Comparison of ENCODE assay signal across 8 cellular contexts in the genomic region with DNA sequence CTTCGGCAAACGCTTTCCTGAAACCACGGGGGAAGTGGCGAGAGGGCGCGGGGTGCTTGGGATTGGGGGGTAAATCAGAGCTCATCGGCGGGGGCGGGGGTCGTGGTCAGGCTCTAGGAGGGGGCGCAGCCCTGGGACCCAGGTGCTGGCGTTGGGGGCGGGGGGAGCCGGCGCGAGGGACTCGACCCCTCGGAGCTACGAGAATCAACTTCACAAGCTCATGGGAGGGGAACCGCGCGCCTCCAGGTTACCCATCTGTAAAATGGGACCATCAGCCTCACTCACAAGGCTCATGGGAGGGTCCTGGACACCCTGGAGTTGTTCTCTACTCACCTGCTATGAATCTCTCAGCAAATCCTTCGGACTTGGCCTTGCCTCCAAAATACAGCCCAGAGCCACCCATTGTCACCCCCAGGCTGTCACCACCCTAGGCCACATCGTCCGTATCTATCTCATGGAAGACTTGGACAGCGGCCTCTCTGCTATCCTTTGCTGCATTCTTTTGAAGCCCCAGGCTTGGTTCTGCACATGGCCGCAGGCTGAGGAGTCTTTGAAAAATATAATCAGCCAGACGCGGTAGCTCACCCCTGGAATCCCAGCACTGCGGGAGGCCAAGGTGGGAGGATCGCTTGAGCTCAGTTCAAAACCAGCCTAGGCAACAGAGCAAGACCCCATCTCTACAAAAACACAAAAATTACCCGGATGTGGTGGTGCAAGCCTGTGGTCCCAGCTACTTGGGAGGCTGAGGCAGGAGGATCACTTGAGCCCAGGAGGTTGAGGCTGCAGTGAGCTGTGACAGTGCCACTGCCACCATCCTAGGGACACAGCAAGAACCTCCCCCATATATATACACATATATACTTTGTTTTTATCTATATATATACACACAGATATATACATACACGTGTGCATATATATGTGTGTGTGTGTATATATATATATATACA. TPM values are rescaled to one million over a fixed set of nuclear protein-coding genes. Genes with fewer than 3 reads are reported as not detected.
A peak's percentile ranks its signal among the peaks of the same experiment; 100 is the strongest.
DNase-seq lines count a peak whose midpoint lies in the region; ATAC-seq and FAIRE-seq lines count a peak whose summit lies in the region.

No MANE protein-coding gene starts in this region.

- H3K27ac Mint-ChIP-seq in activated T-helper 1 cell treated with anti-CD3 and anti-CD28 coated beads, Interleukin-12 subunit alpha, Interleukin-12 subunit beta, Interleukin-2, Interleukin-4 antibody, amounts not matched to agents 30 ng/mL and 10 ng/mL and 1 ng/mL, durations not matched to agents 14 hours and 24 hours and 36 hours: peak overlapping the region; percentile 92
- H3K27ac Mint-ChIP-seq in stimulated activated effector memory CD8-positive, alpha-beta T cell treated with anti-CD3 and anti-CD28 coated beads, Interleukin-12 subunit alpha, Interleukin-12 subunit beta, amount 100 ng/mL, for 72 hours: peak overlapping the region; percentile 99

- no CpG with 5 or more reads among the region's 33 CpGs for WGBS in iPS DF 6.9 (ENCODE audit: insufficient coverage, insufficient read length)

- H3K36me3 ChIP-seq in HUES6 (ENCODE audit: control insufficient read depth, insufficient read depth, low read length) (peaks cover 21% of the 10 kb centered on the region), iPS DF 6.9 (ENCODE audit: control insufficient read depth, insufficient read depth, low read length) (no peaks in the 10 kb centered on the region)

- peaks cover 27% of the 10 kb centered on the region for H3K36me3 Mint-ChIP-seq in activated T-helper 1 cell treated with anti-CD3 and anti-CD28 coated beads, Interleukin-12 subunit alpha, Interleukin-12 subunit beta, Interleukin-2, Interleukin-4 antibody, amounts not matched to agents 30 ng/mL and 10 ng/mL and 1 ng/mL, durations not matched to agents 14 hours and 24 hours and 36 hours (ENCODE audit: low read depth)
- H3K36me3 Mint-ChIP-seq in stimulated activated effector memory CD8-positive, alpha-beta T cell treated with anti-CD3 and anti-CD28 coated beads, Interleukin-12 subunit alpha, Interleukin-12 subunit beta, amount 100 ng/mL, for 72 hours: peaks cover 50% of the 10 kb centered on the region

- H3K27ac ChIP-seq in HUES6 (ENCODE audit: low read depth, low read length) (peak overlapping the region; percentile 96; the same call in 1 of the 2 replicates), iPS DF 6.9 (ENCODE audit: low read length) (no peak overlapping the region)

- no peaks in the 10 kb centered on the region for H3K9me3 Mint-ChIP-seq in activated T-helper 1 cell treated with anti-CD3 and anti-CD28 coated beads, Interleukin-12 subunit alpha, Interleukin-12 subunit beta, Interleukin-2, Interleukin-4 antibody, amounts not matched to agents 30 ng/mL and 10 ng/mL and 1 ng/mL, durations not matched to agents 14 hours and 24 hours and 36 hours
- no peaks in the 10 kb centered on the region for H3K9me3 Mint-ChIP-seq in stimulated activated effector memory CD8-positive, alpha-beta T cell treated with anti-CD3 and anti-CD28 coated beads, Interleukin-12 subunit alpha, Interleukin-12 subunit beta, amount 100 ng/mL, for 72 hours

- DNase-seq in activated T-helper 1 cell treated with anti-CD3 and anti-CD28 coated beads, Interleukin-12 subunit alpha, Interleukin-12 subunit beta, Interleukin-2, Interleukin-4 antibody, amounts not matched to agents 30 ng/mL and 10 ng/mL and 1 ng/mL, durations not matched to agents 14 hours and 24 hours and 36 hours (ENCODE audit: low spot score): no peak
- DNase-seq in iPS DF 6.9 (ENCODE audit: low read depth, low spot score) (no peak), frontal cortex (ENCODE audit: low spot score in 2 of 2) (no peak), Kasumi-1 (lab: John Stamatoyannopoulos, UW) (no peak), iPS-NIHi11 (ENCODE audit: low spot score) (no peak), hippocampal formation (lab: John Stamatoyannopoulos, UW) (no peak)
- DNase-seq in stimulated activated effector memory CD8-positive, alpha-beta T cell treated with anti-CD3 and anti-CD28 coated beads, Interleukin-12 subunit alpha, Interleukin-12 subunit beta, amount 100 ng/mL, for 72 hours (ENCODE audit: low spot score in 2 of 2): peak in 1 of 2 donors; percentile 58

- no peaks in the 10 kb centered on the region for H3K9me3 ChIP-seq in HUES6 (ENCODE audit: control insufficient read depth, insufficient read depth, low read depth, low read length)
- H3K9me3 ChIP-seq in iPS DF 6.9 (ENCODE audit: control insufficient read depth, insufficient read depth, low read length): no peaks in the 10 kb centered on the region

- H3K4me1 ChIP-seq in HUES6 (ENCODE audit: control insufficient read depth, insufficient read depth, low read length) (peaks cover 12% of the 10 kb centered on the region), iPS DF 6.9 (ENCODE audit: control insufficient read depth, insufficient read depth, low read length) (peaks cover 3% of the 10 kb centered on the region)

- no peak for ATAC-seq in stimulated activated effector memory CD8-positive, alpha-beta T cell treated with anti-CD3 and anti-CD28 coated beads, Interleukin-12 subunit alpha, Interleukin-12 subunit beta, amount 100 ng/mL, for 72 hours

- H3K4me3 Mint-ChIP-seq in activated T-helper 1 cell treated with anti-CD3 and anti-CD28 coated beads, Interleukin-12 subunit alpha, Interleukin-12 subunit beta, Interleukin-2, Interleukin-4 antibody, amounts not matched to agents 30 ng/mL and 10 ng/mL and 1 ng/mL, durations not matched to agents 14 hours and 24 hours and 36 hours: peak overlapping the region; percentile 98
- peak overlapping the region; percentile 97 for H3K4me3 Mint-ChIP-seq in stimulated activated effector memory CD8-positive, alpha-beta T cell treated with anti-CD3 and anti-CD28 coated beads, Interleukin-12 subunit alpha, Interleukin-12 subunit beta, amount 100 ng/mL, for 72 hours

- H3K9ac ChIP-seq in HUES6 (ENCODE audit: low read length): peak overlapping the region; percentile 88

- H3K4me3 ChIP-seq in HUES6 (ENCODE audit: low read depth, low read length): peak overlapping the region; percentile 90
- H3K4me3 ChIP-seq in iPS DF 6.9 (ENCODE audit: low read length): peak overlapping the region; percentile 60; the same call in 1 of the 2 replicates

- H3K4me1 Mint-ChIP-seq in activated T-helper 1 cell treated with anti-CD3 and anti-CD28 coated beads, Interleukin-12 subunit alpha, Interleukin-12 subunit beta, Interleukin-2, Interleukin-4 antibody, amounts not matched to agents 30 ng/mL and 10 ng/mL and 1 ng/mL, durations not matched to agents 14 hours and 24 hours and 36 hours (ENCODE audit: low read depth): peaks cover 63% of the 10 kb centered on the region
- H3K4me1 Mint-ChIP-seq in stimulated activated effector memory CD8-positive, alpha-beta T cell treated with anti-CD3 and anti-CD28 coated beads, Interleukin-12 subunit alpha, Interleukin-12 subunit beta, amount 100 ng/mL, for 72 hours: peaks cover 67% of the 10 kb centered on the region

- H3K27me3 ChIP-seq in HUES6 (ENCODE audit: control insufficient read depth, insufficient read depth, low read length): no peaks in the 10 kb centered on the region
- no peaks in the 10 kb centered on the region for H3K27me3 ChIP-seq in iPS DF 6.9 (ENCODE audit: control insufficient read depth, insufficient read depth, low read length)

- FAIRE-seq in frontal cortex (lab: Jason Lieb, UNC): no peak

- intact Hi-C loops in activated T-helper 1 cell treated with anti-CD3 and anti-CD28 coated beads, Interleukin-12 subunit alpha, Interleukin-12 subunit beta, Interleukin-2, Interleukin-4 antibody, amounts not matched to agents 30 ng/mL and 10 ng/mL and 1 ng/mL, durations not matched to agents 14 hours and 24 hours and 36 hours (cut with micrococcal nuclease): loop anchor here (1.0 to 5.0 kb wide), 10 partner anchors 11 to 383 kb away; partner anchors contain the start of genes CATSPERD, CLPP, HSD11B1L and LONP1

- no peaks in the 10 kb centered on the region for H3K27me3 Mint-ChIP-seq in activated T-helper 1 cell treated with anti-CD3 and anti-CD28 coated beads, Interleukin-12 subunit alpha, Interleukin-12 subunit beta, Interleukin-2, Interleukin-4 antibody, amounts not matched to agents 30 ng/mL and 10 ng/mL and 1 ng/mL, durations not matched to agents 14 hours and 24 hours and 36 hours (ENCODE audit: insufficient read depth)

RNA-seq across cellular contexts. Expression of gene RANBP3, which starts 0.9 kb away (rescaled TPM):
- 122 and 126 TPM in 2 replicates for total RNA-seq in activated T-helper 1 cell treated with anti-CD3 and anti-CD28 coated beads, Interleukin-12 subunit alpha, Interleukin-12 subunit beta, Interleukin-2, Interleukin-4 antibody, amounts not matched to agents 30 ng/mL and 10 ng/mL and 1 ng/mL, durations not matched to agents 14 hours and 24 hours and 36 hours
- 41.6 TPM for total RNA-seq in frontal cortex
